Comparison of ENCODE assay signal across 21 cellular contexts in the genomic region with DNA sequence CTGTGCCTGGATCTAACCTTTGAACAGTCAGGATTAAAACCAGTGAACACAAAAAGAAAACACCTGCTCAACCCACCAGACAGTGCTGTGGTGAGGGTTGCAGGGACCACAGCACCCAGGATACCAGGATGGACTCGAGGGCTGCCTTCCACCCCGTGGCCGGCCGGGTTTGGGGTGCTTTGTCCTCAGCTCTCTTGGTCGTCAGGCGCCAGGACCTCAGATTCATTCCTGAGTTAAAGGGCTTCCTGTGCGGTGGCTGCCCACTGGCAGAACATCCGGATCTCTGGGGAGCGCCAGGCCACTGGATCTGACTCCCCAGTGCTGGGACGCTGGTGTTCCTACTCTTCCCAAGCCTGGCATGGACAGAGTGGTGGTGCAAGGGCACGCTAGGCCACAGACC.
"Had no signal": no experiment of that assay in that cellular context is flagged by ENCODE, and none has a peak within 500 bp of the region (broad histone marks: within the 10 kb centered on the region; RNA-seq: fewer than 3 reads in every experiment).

No MANE protein-coding gene starts in this region.

- H3K27me3 ChIP-seq: esophagus muscularis mucosa, gastroesophageal sphincter, heart left ventricle had no signal

- H3K27ac ChIP-seq: coronary artery, dorsolateral prefrontal cortex, esophagus muscularis mucosa, foreskin keratinocyte, gastroesophageal sphincter, heart left ventricle, hepatocyte, left ventricle myocardium inferior, lower lobe of right lung had no signal

- DNase-seq: dermis blood vessel endothelial cell; dorsolateral prefrontal cortex; effector CD4-positive, alpha-beta T cell; effector memory CD4-positive, alpha-beta T cell; foreskin keratinocyte; heart left ventricle; hypothalamus; immature natural killer cell; islet precursor cell; kidney; kidney glomerular epithelial cell; left colon; left ventricle myocardium inferior; lower lobe of right lung; mesenchymal stem cell; mucosa of descending colon had no signal

- H3K4me3 ChIP-seq: coronary artery, dorsolateral prefrontal cortex, esophagus muscularis mucosa, gastroesophageal sphincter, heart left ventricle, hepatocyte, left ventricle myocardium inferior, lower lobe of right lung, mucosa of descending colon had no signal

- H3K36me3 ChIP-seq: esophagus muscularis mucosa, gastroesophageal sphincter, heart left ventricle, left ventricle myocardium inferior, lower lobe of right lung had no signal

- ATAC-seq: foreskin keratinocyte, gastroesophageal sphincter, heart left ventricle, left colon, left lobe of liver, lower lobe of right lung, mucosa of descending colon had no signal

- H3K9me3 ChIP-seq: mucosa of descending colon had no signal

- H3K4me1 ChIP-seq: esophagus muscularis mucosa, foreskin keratinocyte, gastroesophageal sphincter, heart left ventricle, left ventricle myocardium inferior, lower lobe of right lung had no signal
